ENCODE assay signal across 29 cellular contexts in the genomic region with DNA sequence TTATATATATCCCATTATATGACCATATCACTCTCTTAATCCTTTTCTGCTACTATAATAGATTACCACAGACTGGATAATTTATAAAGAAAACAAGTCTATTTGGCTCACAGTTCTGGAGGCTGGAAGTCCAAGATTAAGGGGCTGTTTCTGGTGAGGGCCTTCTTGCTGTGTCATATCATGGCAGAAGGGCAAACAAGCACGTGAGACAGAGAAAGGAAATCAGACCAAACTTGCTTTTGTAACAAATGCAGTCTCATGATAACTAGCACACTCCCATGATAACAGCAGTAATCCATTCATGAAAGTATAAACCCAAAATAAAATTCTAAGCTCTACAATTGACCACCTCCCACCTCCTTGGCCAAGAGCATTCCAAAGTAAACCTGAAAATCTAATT.
"Had no signal": no experiment of that assay in that cellular context is flagged by ENCODE, and none has a peak within 500 bp of the region (broad histone marks: within the 10 kb centered on the region; RNA-seq: fewer than 3 reads in every experiment).

No MANE protein-coding gene starts in this region.

- H3K36me3 ChIP-seq: MG63, Peyer's patch, SJSA1 had no signal

- H3K27me3 Mint-ChIP-seq: activated naive CD4-positive, alpha-beta T cell treated with anti-CD3 and anti-CD28 coated beads, Interleukin-2, amount 50 U/mL, for 24 hours had no signal

- H3K4me1 Mint-ChIP-seq: central memory CD8-positive, alpha-beta T cell had no signal

- H3K4me3 ChIP-seq: body of pancreas, MG63, Peyer's patch, SJSA1 had no signal

- H3K9me3 Mint-ChIP-seq: activated B cell treated with CpG ODN at 0.5 μM for 24 hours; activated CD4-positive, alpha-beta T cell treated with anti-CD3 and anti-CD28 coated beads, Interleukin-2, amount 10 ng/mL, durations not matched to agents 24 days and 14 days; activated naive CD4-positive, alpha-beta T cell treated with anti-CD3 and anti-CD28 coated beads, Interleukin-2, amount 50 U/mL, for 24 hours; activated T-cell treated with anti-CD3 and anti-CD28 coated beads, Interleukin-2, amount 50 U/mL, for 24 hours; activated T-helper 1 cell treated with anti-CD3 and anti-CD28 coated beads, Interleukin-12 subunit alpha, Interleukin-12 subunit beta, Interleukin-2, Interleukin-4 antibody, amounts not matched to agents 30 ng/mL and 10 ng/mL and 1 ng/mL, durations not matched to agents 14 hours and 24 hours and 36 hours; central memory CD8-positive, alpha-beta T cell; T-helper 1 cell treated with Interleukin-12 subunit alpha and Interleukin-12 subunit beta and Interleukin-4 antibody, amounts not matched to agents 30 μg/mL and 1 μg/mL, for 36 hours had no signal

- H3K36me3 Mint-ChIP-seq: activated CD8-positive, alpha-beta memory T cell treated with anti-CD3 and anti-CD28 coated beads, Interleukin-2, amount 10 ng/mL, durations not matched to agents 7 days and 5 days; activated naive CD4-positive, alpha-beta T cell treated with anti-CD3 and anti-CD28 coated beads, Interleukin-2, amount 50 U/mL, for 24 hours had no signal

- H3K27me3 ChIP-seq: body of pancreas, MG63, Peyer's patch, SJSA1 had no signal

- H3K27ac ChIP-seq: body of pancreas, Peyer's patch, RWPE1, SJSA1 had no signal

- H3K9me3 ChIP-seq: body of pancreas, MG63, Peyer's patch, SJSA1 had no signal

- H3K27ac Mint-ChIP-seq: activated B cell treated with CpG ODN at 0.5 μM for 24 hours; activated CD4-positive, alpha-beta T cell treated with anti-CD3 and anti-CD28 coated beads, Interleukin-2, amount 10 ng/mL, durations not matched to agents 24 days and 14 days; activated CD8-positive, alpha-beta memory T cell treated with anti-CD3 and anti-CD28 coated beads, Interleukin-2, amount 10 ng/mL, durations not matched to agents 7 days and 5 days; activated naive CD4-positive, alpha-beta T cell treated with anti-CD3 and anti-CD28 coated beads, Interleukin-2, amount 50 U/mL, for 24 hours; activated T-cell treated with anti-CD3 and anti-CD28 coated beads, Interleukin-2, amount 50 U/mL, for 24 hours; activated T-helper 1 cell treated with anti-CD3 and anti-CD28 coated beads, Interleukin-12 subunit alpha, Interleukin-12 subunit beta, Interleukin-2, Interleukin-4 antibody, amounts not matched to agents 30 ng/mL and 10 ng/mL and 1 ng/mL, durations not matched to agents 14 hours and 24 hours and 36 hours; T-helper 1 cell treated with Interleukin-12 subunit alpha and Interleukin-12 subunit beta and Interleukin-4 antibody, amounts not matched to agents 30 μg/mL and 1 μg/mL, for 36 hours had no signal

- ATAC-seq: activated CD8-positive, alpha-beta memory T cell treated with anti-CD3 and anti-CD28 coated beads, Interleukin-2, amount 10 ng/mL, durations not matched to agents 7 days and 5 days; body of pancreas had no signal

- H3K4me1 ChIP-seq: body of pancreas, Peyer's patch, SJSA1 had no signal

- DNase-seq: activated B cell treated with CpG ODN at 0.5 μM for 24 hours; activated CD4-positive, alpha-beta T cell treated with anti-CD3 and anti-CD28 coated beads for 1 hour; activated CD4-positive, alpha-beta T cell treated with anti-CD3 and anti-CD28 coated beads, Interleukin-2, amount 10 ng/mL, durations not matched to agents 24 days and 14 days; activated CD4-positive, alpha-beta T cell treated with anti-CD3 and anti-CD28 coated beads, Interleukin-2, amount 50 U/mL, for 48 hours; activated CD8-positive, alpha-beta memory T cell treated with anti-CD3 and anti-CD28 coated beads, Interleukin-2, amount 10 ng/mL, durations not matched to agents 7 days and 5 days; activated effector memory CD4-positive, alpha-beta T cell treated with Interleukin-2 at 50 U/mL for 16 hours; activated naive CD4-positive, alpha-beta T cell; activated T-cell treated with anti-CD3 and anti-CD28 coated beads, Interleukin-2, amount 50 U/mL, for 24 hours; aorta; body of pancreas; KG1; MG63; MV-4-11; NCI-H1092 treated with DMSO at 0.1 percent for 48 hours; NCI-H1417 treated with DMSO at 0.1 percent for 48 hours; NCI-H1694; NCI-H2029; NCI-H2107; NCI-H226; NCI-H526 treated with DMSO at 0.1 percent for 48 hours; NCI-H82; Peyer's patch; SHP77 had no signal

- H3K4me3 Mint-ChIP-seq: activated B cell treated with CpG ODN at 0.5 μM for 24 hours; activated CD4-positive, alpha-beta T cell treated with anti-CD3 and anti-CD28 coated beads, Interleukin-2, amount 10 ng/mL, durations not matched to agents 24 days and 14 days; activated CD8-positive, alpha-beta memory T cell treated with anti-CD3 and anti-CD28 coated beads, Interleukin-2, amount 10 ng/mL, durations not matched to agents 7 days and 5 days; activated naive CD4-positive, alpha-beta T cell treated with anti-CD3 and anti-CD28 coated beads, Interleukin-2, amount 50 U/mL, for 24 hours; activated T-cell treated with anti-CD3 and anti-CD28 coated beads, Interleukin-2, amount 50 U/mL, for 24 hours; activated T-helper 1 cell treated with anti-CD3 and anti-CD28 coated beads, Interleukin-12 subunit alpha, Interleukin-12 subunit beta, Interleukin-2, Interleukin-4 antibody, amounts not matched to agents 30 ng/mL and 10 ng/mL and 1 ng/mL, durations not matched to agents 14 hours and 24 hours and 36 hours; central memory CD8-positive, alpha-beta T cell; T-helper 1 cell treated with Interleukin-12 subunit alpha and Interleukin-12 subunit beta and Interleukin-4 antibody, amounts not matched to agents 30 μg/mL and 1 μg/mL, for 36 hours had no signal
